ENCODE assay signal across 8 cellular contexts in the genomic region with DNA sequence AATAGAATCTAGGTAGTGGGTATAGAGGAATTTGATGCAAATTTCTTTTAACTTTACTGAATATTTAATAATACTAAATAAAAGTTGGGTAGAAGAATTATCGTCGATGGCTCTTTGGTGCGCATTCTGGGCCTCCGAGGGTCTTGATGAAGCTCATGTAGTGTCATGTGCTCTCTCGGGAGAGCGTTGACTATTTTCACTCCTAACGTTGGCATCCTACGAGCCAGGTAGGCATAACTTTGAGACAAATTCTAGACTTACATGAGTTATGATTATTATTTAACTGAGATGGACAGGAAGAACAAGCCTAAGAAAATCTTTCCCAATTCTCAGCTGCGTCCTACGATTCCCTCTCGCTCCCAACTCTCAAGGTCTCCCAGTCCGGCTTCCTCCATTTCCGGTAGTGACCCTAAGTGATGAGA. TPM values are rescaled to one million over a fixed set of nuclear protein-coding genes. Genes with fewer than 3 reads are reported as not detected.
DNase-seq lines count a peak whose midpoint lies in the region; ATAC-seq and TF ChIP-seq lines count a peak whose summit lies in the region.

No MANE protein-coding gene starts in this region.

- H3K9me3 Mint-ChIP-seq in stimulated activated naive CD8-positive, alpha-beta T cell treated with anti-CD3 and anti-CD28 coated beads, Interleukin-15, Interleukin-2, amounts not matched to agents 100 ng/mL and 50 ng/mL, for 24 hours: no peaks in the 10 kb centered on the region
- no peaks in the 10 kb centered on the region for H3K9me3 Mint-ChIP-seq in central memory CD8-positive, alpha-beta T cell

- peaks cover 5% of the 10 kb centered on the region for H3K27me3 Mint-ChIP-seq in stimulated activated naive CD8-positive, alpha-beta T cell treated with anti-CD3 and anti-CD28 coated beads, Interleukin-15, Interleukin-2, amounts not matched to agents 100 ng/mL and 50 ng/mL, for 24 hours
- no peaks in the 10 kb centered on the region for H3K27me3 Mint-ChIP-seq in central memory CD8-positive, alpha-beta T cell

- no peak for TF ChIP-seq CTCF in mucosa of descending colon (IDR thresholded peaks at IDR 0.05)

- no peaks in the 10 kb centered on the region for H3K36me3 ChIP-seq in mucosa of descending colon (ENCODE audit: low read depth)

- no peak for DNase-seq in stimulated activated naive CD8-positive, alpha-beta T cell treated with anti-CD3 and anti-CD28 coated beads, Interleukin-15, Interleukin-2, amounts not matched to agents 100 U/mL and 50 U/mL, for 24 hours
- no peak for DNase-seq in central memory CD8-positive, alpha-beta T cell (ENCODE audit: low spot score in 2 of 2)
- DNase-seq in mucosa of descending colon (no peak), NCI-H2081 treated with DMSO at 0.1 percent for 48 hours (lab: John Stamatoyannopoulos, UW) (no peak), DMS79 treated with DMSO at 0.1 percent for 48 hours (lab: John Stamatoyannopoulos, UW) (no peak)
- DNase-seq in stimulated activated naive CD4-positive, alpha-beta T cell (lab: John Stamatoyannopoulos, UW): no peak

- ATAC-seq in stimulated activated naive CD8-positive, alpha-beta T cell treated with anti-CD3 and anti-CD28 coated beads, Interleukin-15, Interleukin-2, amounts not matched to agents 100 U/mL and 50 U/mL, for 24 hours: no peak
- no peak for ATAC-seq in central memory CD8-positive, alpha-beta T cell (replicated peaks; ENCODE audit: extremely low read depth, poor library complexity, severe bottlenecking)
- no peak for ATAC-seq in mucosa of descending colon
- ATAC-seq in HG02623 (IDR thresholded peaks at IDR 0.05; ENCODE audit: unreplicated experiment): no peak

- peak overlapping the region; percentile 45 for H3K4me3 ChIP-seq in mucosa of descending colon

- no peaks in the 10 kb centered on the region for H3K36me3 Mint-ChIP-seq in stimulated activated naive CD8-positive, alpha-beta T cell treated with anti-CD3 and anti-CD28 coated beads, Interleukin-15, Interleukin-2, amounts not matched to agents 100 ng/mL and 50 ng/mL, for 24 hours (ENCODE audit: low read depth)
- H3K36me3 Mint-ChIP-seq in central memory CD8-positive, alpha-beta T cell (ENCODE audit: insufficient read depth): peaks cover 4% of the 10 kb centered on the region

- peak overlapping the region; percentile 58 for H3K27ac Mint-ChIP-seq in stimulated activated naive CD8-positive, alpha-beta T cell treated with anti-CD3 and anti-CD28 coated beads, Interleukin-15, Interleukin-2, amounts not matched to agents 100 ng/mL and 50 ng/mL, for 24 hours
- H3K27ac Mint-ChIP-seq in central memory CD8-positive, alpha-beta T cell (ENCODE audit: low read depth): peak overlapping the region; percentile 23

- peaks cover 29% of the 10 kb centered on the region for H3K4me1 ChIP-seq in mucosa of descending colon (ENCODE audit: low read depth)

- peak overlapping the region; percentile 78 for H3K4me3 Mint-ChIP-seq in stimulated activated naive CD8-positive, alpha-beta T cell treated with anti-CD3 and anti-CD28 coated beads, Interleukin-15, Interleukin-2, amounts not matched to agents 100 ng/mL and 50 ng/mL, for 24 hours
- H3K4me3 Mint-ChIP-seq in central memory CD8-positive, alpha-beta T cell: peak overlapping the region; percentile 77

- H3K9me3 ChIP-seq in mucosa of descending colon: no peaks in the 10 kb centered on the region

- H3K4me1 Mint-ChIP-seq in stimulated activated naive CD8-positive, alpha-beta T cell treated with anti-CD3 and anti-CD28 coated beads, Interleukin-15, Interleukin-2, amounts not matched to agents 100 ng/mL and 50 ng/mL, for 24 hours (ENCODE audit: low read depth): peaks cover 52% of the 10 kb centered on the region
- H3K4me1 Mint-ChIP-seq in central memory CD8-positive, alpha-beta T cell: peaks cover 41% of the 10 kb centered on the region

- intact Hi-C loops in mucosa of descending colon (cut with DNase I, micrococcal nuclease): no loop called here

RNA-seq across cellular contexts. Expression of gene PCAT6, which starts 0.6 kb away (rescaled TPM):
- total RNA-seq in mucosa of descending colon: 1 to 10 TPM in 2 of 3 donors, under 1 TPM in 1; 0.69 to 1.3 (median 1.0) TPM

RNA-seq across cellular contexts. Expression of gene KDM5B, which starts 2.0 kb away (rescaled TPM):
- 10 to 100 TPM; 64.7 to 92.7 (median 68.1) TPM for total RNA-seq in mucosa of descending colon
